In the genomic region with DNA sequence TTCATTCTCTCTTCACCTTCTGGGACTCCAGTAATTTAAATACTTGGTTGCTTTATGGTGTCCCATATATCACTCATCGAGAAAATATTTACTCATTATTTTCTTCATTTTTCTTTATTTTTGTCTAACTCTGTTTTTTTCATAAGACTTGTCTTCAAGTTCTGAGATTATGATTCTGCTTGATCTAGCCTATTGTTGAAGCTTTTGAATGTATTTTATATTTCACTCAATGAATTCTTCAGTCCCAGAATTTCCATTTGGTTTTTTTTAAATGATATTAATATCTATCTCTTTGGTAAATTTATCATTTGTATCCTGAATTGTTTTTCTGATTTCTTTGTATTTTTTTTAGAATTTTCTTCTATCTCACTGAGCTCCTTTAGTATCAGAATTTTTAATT, we compare ENCODE assay signal across 28 cellular contexts.
"Had no signal": no experiment of that assay in that cellular context is flagged by ENCODE, and none has a peak within 500 bp of the region (broad histone marks: within the 10 kb centered on the region; RNA-seq: fewer than 3 reads in every experiment).

No MANE protein-coding gene starts in this region.

- H3K4me3 ChIP-seq: left ventricle myocardium inferior, lung, neural progenitor cell, right atrium auricular region, right lobe of liver, stomach, testis, thyroid gland, transverse colon, upper lobe of left lung, vagina had no signal

- H3K9ac ChIP-seq: neural progenitor cell had no signal

- DNase-seq: hypothalamus; immature natural killer cell; kidney; left ventricle myocardium inferior; mesendoderm; natural killer cell; nephron progenitor cell; occipital lobe; stimulated activated CD4-positive, alpha-beta T cell treated with anti-CD3 and anti-CD28 coated beads, Interleukin-12 subunit alpha, Interleukin-12 subunit beta, amount 100 ng/mL, for 4 hours; stimulated activated CD4-positive, alpha-beta T cell treated with anti-CD3 and anti-CD28 coated beads, Interleukin-15, amount 100 ng/mL, for 24 hours; stimulated activated CD4-positive, alpha-beta T cell treated with anti-CD3 and anti-CD28 coated beads, Interleukin-4, amount 100 ng/mL, for 1 hour; stimulated activated naive B cell treated with anti-CD40 and anti-IgM and Interleukin-4, amounts not matched to agents 10 μg/mL and 1 μg/mL and 100 μg/mL, for 72 hours; stimulated activated naive CD8-positive, alpha-beta T cell treated with anti-CD3 and anti-CD28 coated beads, Interleukin-15, Interleukin-2, amounts not matched to agents 100 U/mL and 50 U/mL, for 24 hours; stomach; testis; thyroid gland; upper lobe of left lung had no signal

- H3K27ac Mint-ChIP-seq: immature natural killer cell, mesothelial cell of epicardium, natural killer cell, nephron progenitor cell, neural progenitor cell, progenitor cell of endocrine pancreas had no signal

- H3K4me1 Mint-ChIP-seq: immature natural killer cell, mesothelial cell of epicardium, natural killer cell, nephron progenitor cell, neural progenitor cell had no signal

- H3K27ac ChIP-seq: left ventricle myocardium inferior, neural progenitor cell, right atrium auricular region, right lobe of liver, stomach, testis, thyroid gland, transverse colon, upper lobe of left lung, vagina had no signal

- H3K27me3 Mint-ChIP-seq: naive B cell; progenitor cell of endocrine pancreas; stimulated activated naive B cell treated with anti-CD40 and anti-IgM and Interleukin-4, amounts not matched to agents 10 μg/mL and 1 μg/mL and 100 μg/mL, for 72 hours had no signal

- H3K36me3 ChIP-seq: neural progenitor cell, right atrium auricular region, right lobe of liver, thyroid gland had no signal

- H3K4me2 ChIP-seq: neural progenitor cell had no signal

- H3K9me3 ChIP-seq: neutrophil, right lobe of liver, testis, thyroid gland, upper lobe of left lung, vagina had no signal

- H3K4me3 Mint-ChIP-seq: immature natural killer cell; mesothelial cell of epicardium; natural killer cell; nephron progenitor cell; neural progenitor cell; stimulated activated naive B cell treated with anti-CD40 and anti-IgM and Interleukin-4, amounts not matched to agents 10 μg/mL and 1 μg/mL and 100 μg/mL, for 72 hours had no signal

- FAIRE-seq: islet of Langerhans, kidney had no signal

- H3K27me3 ChIP-seq: neural progenitor cell, neutrophil, right atrium auricular region, right lobe of liver, stomach, testis, thyroid gland, transverse colon, upper lobe of left lung, vagina had no signal

- H3K4me1 ChIP-seq: left ventricle myocardium inferior, neural progenitor cell, right atrium auricular region, right lobe of liver, stomach, testis, thyroid gland, transverse colon, vagina had no signal

- ATAC-seq: natural killer cell; stimulated activated naive CD8-positive, alpha-beta T cell treated with anti-CD3 and anti-CD28 coated beads, Interleukin-15, Interleukin-2, amounts not matched to agents 100 U/mL and 50 U/mL, for 24 hours had no signal

- H2AFZ ChIP-seq: neural progenitor cell had no signal
